ENCODE assay signal across 30 cellular contexts in the genomic region with DNA sequence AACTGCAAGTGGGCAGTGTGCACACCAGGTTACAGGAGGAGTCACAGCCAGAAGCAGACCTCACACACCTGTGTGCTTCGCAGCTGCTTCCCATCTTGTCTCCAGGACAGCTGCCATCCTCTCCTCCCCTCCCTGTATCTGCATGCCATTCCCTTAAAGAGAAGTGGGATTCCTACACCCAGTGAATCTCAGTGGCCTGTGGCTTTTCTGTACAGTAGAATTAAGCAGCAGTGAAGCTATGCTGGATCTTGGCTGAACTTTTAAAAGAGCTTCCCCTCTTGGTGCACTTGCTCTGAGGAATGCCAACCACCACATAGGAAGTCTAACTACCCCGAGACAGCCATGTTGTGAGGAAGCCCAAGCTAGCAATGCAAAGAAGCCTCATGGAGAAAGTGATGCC.
"Had no signal": no experiment of that assay in that cellular context is flagged by ENCODE, and none has a peak within 500 bp of the region (broad histone marks: within the 10 kb centered on the region; RNA-seq: fewer than 3 reads in every experiment).

No MANE protein-coding gene starts in this region.

- DNase-seq: activated B cell treated with CpG ODN at 0.5 μM for 24 hours; activated CD4-positive, alpha-beta T cell treated with anti-CD3 and anti-CD28 coated beads for 48 hours; activated CD4-positive, alpha-beta T cell treated with anti-CD3 and anti-CD28 coated beads, Interleukin-2, amount 50 U/mL, for 1 hour; activated CD4-positive, alpha-beta T cell treated with anti-CD3 and anti-CD28 coated beads, Interleukin-2, amount 50 U/mL, for 48 hours; activated CD8-positive, alpha-beta memory T cell treated with anti-CD3 and anti-CD28 coated beads for 24 hours; activated CD8-positive, alpha-beta T cell treated with anti-CD3 and anti-CD28 coated beads for 36 hours; activated effector memory CD4-positive, alpha-beta T cell treated with Interleukin-2 at 50 U/mL for 16 hours; activated gamma-delta T cell treated with Interleukin-2 at 50 U/mL for 16 hours; activated naive CD4-positive, alpha-beta T cell treated with anti-CD3 and anti-CD28 coated beads, Interleukin-2, amount 50 U/mL, for 16 hours; activated naive CD4-positive, alpha-beta T cell treated with Interleukin-2 at 50 U/mL for 16 hours; activated T-cell treated with anti-CD3 and anti-CD28 coated beads, Interleukin-2, amount 50 U/mL, for 4 hours; amniotic stem cell; anterior cingulate cortex; caudate nucleus; cortex of kidney; dermis blood vessel endothelial cell; effector CD4-positive, alpha-beta T cell; effector memory CD8-positive, alpha-beta T cell; erythroblast; esophagus squamous epithelium; foreskin melanocyte; T-helper 1 cell; T-helper 17 cell; T1000; WERI-Rb-1 had no signal

- H3K4me1 Mint-ChIP-seq: activated B cell treated with CpG ODN at 0.5 μM for 24 hours; activated T-helper 17 cell treated with anti-CD3 and anti-CD28 coated beads, Interleukin-2, amount 50 U/mL, for 72 hours had no signal

- H3K9me3 Mint-ChIP-seq: activated B cell treated with CpG ODN at 0.5 μM for 24 hours; T-helper 2 cell treated with Interferon-gamma antibody and Interleukin-4, amounts not matched to agents 5 μg/mL and 100 μg/mL, for 36 hours had no signal

- H3K36me3 ChIP-seq: esophagus squamous epithelium, gastroesophageal sphincter, WERI-Rb-1 had no signal

- H3K27ac ChIP-seq: esophagus squamous epithelium, gastroesophageal sphincter, WERI-Rb-1 had no signal

- H3K4me3 ChIP-seq: esophagus squamous epithelium, gastroesophageal sphincter had no signal

- ATAC-seq: activated CD4-positive, CD25-positive, alpha-beta regulatory T cell treated with anti-CD3 and anti-CD28 coated beads, Interleukin-2, amount 50 U/mL, for 24 hours; activated CD8-positive, alpha-beta T cell treated with anti-CD3 and anti-CD28 coated beads for 36 hours; activated T-cell treated with anti-CD3 and anti-CD28 coated beads, Interleukin-2, amount 50 U/mL, for 4 hours; activated T-helper 17 cell treated with anti-CD3 and anti-CD28 coated beads, Interleukin-2, amount 50 U/mL, for 72 hours; effector memory CD8-positive, alpha-beta T cell; gastroesophageal sphincter; T-helper 17 cell had no signal

- H3K27ac Mint-ChIP-seq: activated B cell treated with CpG ODN at 0.5 μM for 24 hours; activated CD8-positive, alpha-beta T cell treated with anti-CD3 and anti-CD28 coated beads for 36 hours; activated naive CD8-positive, alpha-beta T cell; activated T-helper 17 cell treated with anti-CD3 and anti-CD28 coated beads, Interleukin-2, amount 50 U/mL, for 72 hours; effector memory CD8-positive, alpha-beta T cell; T-helper 17 cell; T-helper 2 cell treated with Interferon-gamma antibody and Interleukin-4, amounts not matched to agents 5 μg/mL and 100 μg/mL, for 36 hours had no signal

- H3K4me3 Mint-ChIP-seq: activated B cell treated with CpG ODN at 0.5 μM for 24 hours; activated CD8-positive, alpha-beta T cell treated with anti-CD3 and anti-CD28 coated beads for 36 hours; activated naive CD8-positive, alpha-beta T cell; activated T-cell treated with anti-CD3 and anti-CD28 coated beads, Interleukin-2, amount 50 U/mL, for 4 hours; activated T-helper 17 cell treated with anti-CD3 and anti-CD28 coated beads, Interleukin-2, amount 50 U/mL, for 72 hours; effector memory CD8-positive, alpha-beta T cell; T-helper 17 cell; T-helper 2 cell treated with Interferon-gamma antibody and Interleukin-4, amounts not matched to agents 5 μg/mL and 100 μg/mL, for 36 hours had no signal

- H3K4me1 ChIP-seq: esophagus squamous epithelium had no signal

- H3K27me3 ChIP-seq: gastroesophageal sphincter had no signal
